In genomic region chr17:82098939-82099765, GRCh38 we compare ENCODE assay signal across 1 cellular context.
TF ChIP-seq lines count a peak whose summit lies in the region.

No MANE protein-coding gene starts in this region.

TF ChIP-seq in K562, 482 proteins besides CTCF, POLR2A, EP300 and RAD21 (continued from another document and continues in another):
- TF ChIP-seq ZBTB33 (CRISPR knock-in tag; IDR thresholded peaks at IDR 0.05): 0 out of 2 replicates have a peak, but pooled peaks have one; percentile 5
- peak; percentile 83 for TF ChIP-seq RBFOX2 (IDR thresholded peaks at IDR 0.05; ENCODE audit: low read depth, low read length)
- TF ChIP-seq PRDM10 (IDR thresholded peaks at IDR 0.05; ENCODE audit: partially characterized antibody): peak; percentile 25
- peak; percentile 54; the same call in 1 of the 2 replicates for TF ChIP-seq ZNF583 (CRISPR knock-in tag; IDR thresholded peaks at IDR 0.05)
- no peak for TF ChIP-seq ADNP (tag; IDR thresholded peaks at IDR 0.05)
- TF ChIP-seq TCF7L2 (IDR thresholded peaks at IDR 0.05; ENCODE audit: low read depth, low read length): no peak
- no peak for TF ChIP-seq RFX1 (IDR thresholded peaks at IDR 0.05)
- TF ChIP-seq RBM15 (IDR thresholded peaks at IDR 0.05; ENCODE audit: insufficient read depth, low read length): no peak
- peak; percentile 10 for TF ChIP-seq PHF20 (IDR thresholded peaks at IDR 0.05; ENCODE audit: partially characterized antibody)
- 0 out of 2 replicates have a peak, but pooled peaks have one; percentile 41 for TF ChIP-seq RAD51 (IDR thresholded peaks at IDR 0.05; ENCODE audit: borderline replicate concordance, low read depth)
- TF ChIP-seq EGR1 (conservative IDR thresholded peaks at IDR 0.05): peak; percentile 33; the same call in 1 of the 2 replicates
- TF ChIP-seq CREBBP (IDR thresholded peaks at IDR 0.05; ENCODE audit: low read depth, low read length): no peak
- no peak for TF ChIP-seq C11orf30 (IDR thresholded peaks at IDR 0.05; ENCODE audit: low read depth)
- no peak for TF ChIP-seq CEBPG (CRISPR knock-in tag; IDR thresholded peaks at IDR 0.05)
- no peak for TF ChIP-seq CEBPG (tag; conservative IDR thresholded peaks at IDR 0.05 in 1 of 2, IDR thresholded peaks at IDR 0.05 in 1 of 2)
- no peak for TF ChIP-seq CEBPB (tag; IDR thresholded peaks at IDR 0.05)
- TF ChIP-seq KDM1A (IDR thresholded peaks at IDR 0.05): no peak
- TF ChIP-seq MCM7 (IDR thresholded peaks at IDR 0.05): no peak
- TF ChIP-seq ZNF707 (CRISPR knock-in tag; conservative IDR thresholded peaks at IDR 0.05): 0 out of 2 replicates have a peak, but pooled peaks have one; percentile 5
- TF ChIP-seq BRD4 (IDR thresholded peaks at IDR 0.05): peak; percentile 96
- TF ChIP-seq NFYB (IDR thresholded peaks at IDR 0.05; ENCODE audit: extremely low read depth, insufficient read length): no peak
- no peak for TF ChIP-seq ZNF239 (CRISPR knock-in tag; IDR thresholded peaks at IDR 0.05)
- TF ChIP-seq MGA (IDR thresholded peaks at IDR 0.05): peak; percentile 93
- TF ChIP-seq HLTF (IDR thresholded peaks at IDR 0.05): no peak
- TF ChIP-seq SNRNP70 (optimal IDR thresholded peaks at IDR 0.05; ENCODE audit: low read depth, low read length): no peak
- no peak for TF ChIP-seq ZBTB43 (CRISPR knock-in tag; IDR thresholded peaks at IDR 0.05)
- no peak for TF ChIP-seq ARID2 (IDR thresholded peaks at IDR 0.05)
- TF ChIP-seq LCOR (CRISPR knock-in tag; IDR thresholded peaks at IDR 0.05): 0 out of 2 replicates have a peak, but pooled peaks have one; percentile 80
- no peak for TF ChIP-seq EHMT2 (IDR thresholded peaks at IDR 0.05)
- TF ChIP-seq ATF2 (CRISPR knock-in tag; IDR thresholded peaks at IDR 0.05): no peak
- TF ChIP-seq FOXP4 (CRISPR knock-in tag; IDR thresholded peaks at IDR 0.05; ENCODE audit: borderline replicate concordance): 0 out of 2 replicates have a peak, but pooled peaks have one; percentile 32
- no peak for TF ChIP-seq IRF2 (CRISPR knock-in tag; IDR thresholded peaks at IDR 0.05)
- TF ChIP-seq ZNF77 (CRISPR knock-in tag; IDR thresholded peaks at IDR 0.05): peak; percentile 68; the same call in 1 of the 2 replicates
- no peak for TF ChIP-seq RBM17 (IDR thresholded peaks at IDR 0.05; ENCODE audit: borderline replicate concordance, low read depth, low read length)
- TF ChIP-seq ZFP91 (CRISPR knock-in tag; IDR thresholded peaks at IDR 0.05): no peak
